Comparison of ENCODE assay signal across 26 cellular contexts in genomic region chr1:95069711-95070093, GRCh38. TPM values are rescaled to one million over a fixed set of nuclear protein-coding genes. Genes with fewer than 3 reads are reported as not detected.
"Had no signal": no experiment of that assay in that cellular context is flagged by ENCODE, and none has a peak within 500 bp of the region (broad histone marks: within the 10 kb centered on the region; RNA-seq: fewer than 3 reads in every experiment).

No MANE protein-coding gene starts in this region.

- H3K4me2 ChIP-seq: neural progenitor cell, smooth muscle cell had no signal

- FAIRE-seq: endothelial cell of umbilical vein had no signal

- H3K9me3 ChIP-seq: ascending aorta, heart left ventricle, sigmoid colon, suprapubic skin, tibial artery had no signal

- DNase-seq: activated CD4-positive, alpha-beta T cell treated with anti-CD3 and anti-CD28 coated beads for 4 hours; activated CD4-positive, alpha-beta T cell treated with anti-CD3 and anti-CD28 coated beads, Interleukin-2, amount 50 U/mL, for 4 hours; activated CD4-positive, CD25-positive, alpha-beta regulatory T cell; activated effector memory CD4-positive, alpha-beta T cell treated with Interleukin-2 at 50 U/mL for 16 hours; activated naive CD4-positive, alpha-beta T cell treated with anti-CD3 and anti-CD28 coated beads for 36 hours; activated naive CD8-positive, alpha-beta T cell treated with anti-CD3 and anti-CD28 coated beads for 36 hours; brain microvascular endothelial cell; cortex of kidney; effector memory CD8-positive, alpha-beta T cell; foreskin fibroblast; heart left ventricle; left ventricle myocardium superior; mammary epithelial cell; naive thymus-derived CD8-positive, alpha-beta T cell; posterior cingulate gyrus; sigmoid colon; stimulated activated CD4-positive, alpha-beta T cell treated with anti-CD3 and anti-CD28 coated beads, Interleukin-1b, Interleukin-23, amount 100 ng/mL, for 48 hours; stimulated activated naive B cell treated with anti-CD40 and anti-IgM and Interleukin-4, amounts not matched to agents 10 μg/mL and 1 μg/mL and 100 μg/mL, for 72 hours; tibial artery had no signal

- H3K4me3 Mint-ChIP-seq: activated naive CD4-positive, alpha-beta T cell treated with anti-CD3 and anti-CD28 coated beads for 36 hours; activated naive CD8-positive, alpha-beta T cell treated with anti-CD3 and anti-CD28 coated beads for 36 hours; effector memory CD8-positive, alpha-beta T cell; mesothelial cell of epicardium; naive thymus-derived CD8-positive, alpha-beta T cell; neural progenitor cell; stimulated activated naive B cell treated with anti-CD40 and anti-IgM and Interleukin-4, amounts not matched to agents 10 μg/mL and 1 μg/mL and 100 μg/mL, for 72 hours had no signal

- H3K27ac Mint-ChIP-seq: activated naive CD4-positive, alpha-beta T cell treated with anti-CD3 and anti-CD28 coated beads for 36 hours; activated naive CD8-positive, alpha-beta T cell treated with anti-CD3 and anti-CD28 coated beads for 36 hours; effector memory CD8-positive, alpha-beta T cell; mesothelial cell of epicardium; naive thymus-derived CD8-positive, alpha-beta T cell; neural progenitor cell; stimulated activated naive B cell treated with anti-CD40 and anti-IgM and Interleukin-4, amounts not matched to agents 10 μg/mL and 1 μg/mL and 100 μg/mL, for 72 hours had no signal

- ATAC-seq: effector memory CD8-positive, alpha-beta T cell; heart left ventricle; left ventricle myocardium superior; naive thymus-derived CD8-positive, alpha-beta T cell; stimulated activated naive B cell treated with anti-CD40 and anti-IgM and Interleukin-4, amounts not matched to agents 10 μg/mL and 1 μg/mL and 100 μg/mL, for 72 hours had no signal

- H3K36me3 ChIP-seq: ascending aorta, brain microvascular endothelial cell, neural progenitor cell had no signal

- H3K27me3 ChIP-seq: ascending aorta, brain microvascular endothelial cell, heart left ventricle, neural progenitor cell, sigmoid colon, suprapubic skin, tibial artery had no signal

- H3K27me3 Mint-ChIP-seq: activated naive CD8-positive, alpha-beta T cell treated with anti-CD3 and anti-CD28 coated beads for 36 hours; effector memory CD8-positive, alpha-beta T cell; stimulated activated naive B cell treated with anti-CD40 and anti-IgM and Interleukin-4, amounts not matched to agents 10 μg/mL and 1 μg/mL and 100 μg/mL, for 72 hours had no signal

- H3K9me3 Mint-ChIP-seq: activated naive CD4-positive, alpha-beta T cell treated with anti-CD3 and anti-CD28 coated beads for 36 hours; activated naive CD8-positive, alpha-beta T cell treated with anti-CD3 and anti-CD28 coated beads for 36 hours; effector memory CD8-positive, alpha-beta T cell; mesothelial cell of epicardium; naive thymus-derived CD8-positive, alpha-beta T cell; neural progenitor cell; stimulated activated naive B cell treated with anti-CD40 and anti-IgM and Interleukin-4, amounts not matched to agents 10 μg/mL and 1 μg/mL and 100 μg/mL, for 72 hours had no signal

- H3K4me3 ChIP-seq: ascending aorta, heart left ventricle, neural progenitor cell, sigmoid colon, smooth muscle cell, suprapubic skin, tibial artery had no signal

- H3K9ac ChIP-seq: neural progenitor cell had no signal

- H3K27ac ChIP-seq: ascending aorta, brain microvascular endothelial cell, heart left ventricle, neural progenitor cell, sigmoid colon, suprapubic skin, tibial artery had no signal

RNA-seq across cellular contexts. Expression of gene ALG14, which starts 3.0 kb away (rescaled TPM):
- total RNA-seq: ascending aorta had no signal

RNA-seq across cellular contexts. Expression of gene TLCD4, which starts 47.5 kb away (rescaled TPM):
- total RNA-seq: T-helper 1 cell treated with Interleukin-12 subunit alpha and Interleukin-12 subunit beta and Interleukin-4 antibody, amounts not matched to agents 30 ng/mL and 1 ng/mL, for 36 hours had no signal
- polyA plus RNA-seq: naive thymus-derived CD8-positive, alpha-beta T cell had no signal
